ENCODE assay signal across 10 cellular contexts in the genomic region with DNA sequence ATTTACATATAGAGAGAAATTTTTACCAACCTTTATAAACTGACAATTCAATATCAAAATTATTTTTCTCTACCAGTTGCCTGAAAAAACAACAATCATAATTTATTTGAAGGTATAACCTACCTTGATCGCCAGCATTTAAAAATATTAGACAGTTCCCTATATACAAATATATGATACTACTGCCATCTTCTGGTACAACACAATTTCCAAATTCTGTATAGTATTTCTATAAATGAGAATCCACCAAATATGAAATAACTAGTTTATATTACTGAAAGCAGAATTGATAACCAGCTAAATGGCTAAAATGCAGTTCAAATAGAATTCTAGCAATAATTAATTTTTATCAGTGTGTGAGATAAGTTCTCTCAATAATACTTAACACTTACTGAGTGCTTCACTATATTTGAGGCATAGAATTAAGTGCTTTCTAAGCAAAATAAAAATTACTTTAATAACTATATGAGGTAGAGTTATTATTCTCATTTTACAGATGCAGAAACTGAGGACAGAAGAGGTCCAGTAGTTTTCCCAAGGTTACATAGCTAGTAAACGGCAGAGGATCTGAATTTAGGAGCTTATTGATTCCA.
A peak's percentile ranks its signal among the peaks of the same experiment; 100 is the strongest.
DNase-seq lines count a peak whose midpoint lies in the region; ATAC-seq and TF ChIP-seq lines count a peak whose summit lies in the region.
"Had no signal": no experiment of that assay in that cellular context is flagged by ENCODE, and none has a peak within 500 bp of the region (broad histone marks: within the 10 kb centered on the region; RNA-seq: fewer than 3 reads in every experiment).

No MANE protein-coding gene starts in this region.

- no peaks in the 10 kb centered on the region for H3K27me3 Mint-ChIP-seq in activated CD4-positive, alpha-beta T cell treated with anti-CD3 and anti-CD28 coated beads, Interleukin-2, amount 10 ng/mL, durations not matched to agents 24 days and 14 days
- H3K27me3 Mint-ChIP-seq: naive thymus-derived CD4-positive, alpha-beta T cell had no signal

- H3K4me3 Mint-ChIP-seq in activated CD4-positive, alpha-beta T cell treated with anti-CD3 and anti-CD28 coated beads, Interleukin-2, amount 10 ng/mL, durations not matched to agents 24 days and 14 days = no peak overlapping the region
- H3K4me3 Mint-ChIP-seq: naive thymus-derived CD4-positive, alpha-beta T cell had no signal

- H3K79me2 ChIP-seq in HCT116 (ENCODE audit: insufficient read depth, low read length) = no peaks in the 10 kb centered on the region

- no peaks in the 10 kb centered on the region for H3K4me1 ChIP-seq in HCT116 (ENCODE audit: control insufficient read depth in 1 of 2, insufficient read depth in 2 of 2, low read length in 2 of 2)

- intact Hi-C loops in HCT116 (cut with micrococcal nuclease) = loop anchor here (1.0 to 10.0 kb wide), 4 partner anchors 991 to 1299 kb away; no protein-coding TSS in a partner anchor
- intact Hi-C loops in activated CD4-positive, alpha-beta T cell treated with anti-CD3 and anti-CD28 coated beads, Interleukin-2, amount 10 ng/mL, durations not matched to agents 24 days and 14 days (cut with micrococcal nuclease) = loop anchor here (1.0 to 5.0 kb wide), 2 partner anchors 811 to 989 kb away; no protein-coding TSS in a partner anchor

- H2AFZ ChIP-seq in HCT116 (ENCODE audit: low read depth, low read length, poor library complexity, severe bottlenecking) = no peak overlapping the region

- H3K27me3 ChIP-seq in HCT116 (ENCODE audit: insufficient read depth, low read length) = no peaks in the 10 kb centered on the region

- H3K36me3 ChIP-seq in HCT116 (ENCODE audit: control insufficient read depth in 1 of 2, insufficient read depth in 2 of 2, low read length in 2 of 2) = no peaks in the 10 kb centered on the region

- TF ChIP-seq RAD21 in HCT116 (IDR thresholded peaks at IDR 0.05; ENCODE audit: low read depth) = peak; percentile 57

- CTCF ChIA-PET in HCT116 (lab: Charles Lee) (interaction anchor here (0.7 to 3.1 kb wide), 6 partner anchors 8 to 1235 kb away, joined by 3 to 8 read pairs (median 4); no protein-coding TSS in a partner anchor), RWPE1 (lab: Yijun Ruan, JAX) (interaction anchor here (0.5 to 0.7 kb wide), 4 partner anchors 47 to 981 kb away, joined by 3 to 7 read pairs (median 4); no protein-coding TSS in a partner anchor)

- no peak overlapping the region for H3K4me2 ChIP-seq in HCT116 (ENCODE audit: low read length)

- no peak overlapping the region for H3K27ac Mint-ChIP-seq in activated CD4-positive, alpha-beta T cell treated with anti-CD3 and anti-CD28 coated beads, Interleukin-2, amount 10 ng/mL, durations not matched to agents 24 days and 14 days
- H3K27ac Mint-ChIP-seq: naive thymus-derived CD4-positive, alpha-beta T cell had no signal

- H3K4me3 ChIP-seq in AG10803 (ENCODE audit: low read length) (no peak overlapping the region), HCT116 (replicated peaks in 1 of 2; ENCODE audit: low read depth in 1 of 2, low read length in 2 of 2) (no peak overlapping the region)

- no peaks in the 10 kb centered on the region for H4K20me1 ChIP-seq in HCT116 (ENCODE audit: insufficient read depth)

- DNase-seq in AG10803 (ENCODE audit: low read depth) (peak; percentile 12), HCT116 (ENCODE audit: low read depth, low spot score) (no peak), RWPE1 (ENCODE audit: low spot score) (peak; percentile 8), hepatic stellate cell (ENCODE audit: low spot score) (peak; percentile 4), omental fat pad (ENCODE audit: low spot score) (no peak)
- no peak for DNase-seq in activated CD4-positive, alpha-beta T cell treated with anti-CD3 and anti-CD28 coated beads, Interleukin-2, amount 10 ng/mL, durations not matched to agents 24 days and 14 days
- DNase-seq in activated CD4-positive, alpha-beta T cell treated with anti-CD3 and anti-CD28 coated beads for 1 hour = no peak
- DNase-seq: effector CD4-positive, alpha-beta T cell had no signal

- H3K9me3 Mint-ChIP-seq in activated CD4-positive, alpha-beta T cell treated with anti-CD3 and anti-CD28 coated beads, Interleukin-2, amount 10 ng/mL, durations not matched to agents 24 days and 14 days = no peaks in the 10 kb centered on the region
- H3K9me3 Mint-ChIP-seq: naive thymus-derived CD4-positive, alpha-beta T cell had no signal

- ATAC-seq in HCT116 = no peak
- ATAC-seq in HG03521 (IDR thresholded peaks at IDR 0.05; ENCODE audit: unreplicated experiment) = no peak
- ATAC-seq in omental fat pad (ENCODE audit: low FRiP score) = no peak
- ATAC-seq: naive thymus-derived CD4-positive, alpha-beta T cell had no signal

- H3K27ac ChIP-seq in HCT116 (ENCODE audit: low read depth, low read length) = no peak overlapping the region
- no peak overlapping the region for H3K27ac ChIP-seq in RWPE1

- no peaks in the 10 kb centered on the region for H3K9me3 ChIP-seq in HCT116 (ENCODE audit: control insufficient read depth in 1 of 2, insufficient read depth in 1 of 2, low read depth in 1 of 2, low read length in 2 of 2)

- POLR2A ChIA-PET in HCT116 (lab: Charles Lee) (no interaction called here), RWPE1 (lab: Yijun Ruan, JAX; ENCODE audit: low non-redundant PET) (no interaction called here)

- no peaks in the 10 kb centered on the region for H3K4me1 Mint-ChIP-seq in activated CD4-positive, alpha-beta T cell treated with anti-CD3 and anti-CD28 coated beads, Interleukin-2, amount 10 ng/mL, durations not matched to agents 24 days and 14 days

- TF ChIP-seq POLR2A in HCT116 (IDR thresholded peaks at IDR 0.05; ENCODE audit: borderline replicate concordance, extremely low read depth, insufficient read depth, insufficient read length) = no peak

- no peaks in the 10 kb centered on the region for H3K9me2 ChIP-seq in HCT116 (ENCODE audit: insufficient read depth)

- H3K9ac ChIP-seq in HCT116 (ENCODE audit: low read length) = no peak overlapping the region

- peak; percentile 54 for TF ChIP-seq CTCF in AG10803 (conservative IDR thresholded peaks at IDR 0.05; ENCODE audit: low read length)
- TF ChIP-seq CTCF in HCT116 (IDR thresholded peaks at IDR 0.05 in 2 of 3, conservative IDR thresholded peaks at IDR 0.05 in 1 of 3; ENCODE audit: borderline replicate concordance in 1 of 3, insufficient read depth in 1 of 3, low read depth in 2 of 3, low read length in 2 of 3) = peak in 2 of 3 experiments; percentile 36 to 61; a peak in 3 of 6 replicates
- peak; percentile 41 for TF ChIP-seq CTCF in RWPE1 (conservative IDR thresholded peaks at IDR 0.05; ENCODE audit: low read depth)
- no peak for TF ChIP-seq CTCF in omental fat pad (IDR thresholded peaks at IDR 0.05)

- BruUV-seq in HCT116 (replicated peaks; lab: Mats Ljungman, UMichigan) = no TSS peak

- H3K36me3 Mint-ChIP-seq in activated CD4-positive, alpha-beta T cell treated with anti-CD3 and anti-CD28 coated beads, Interleukin-2, amount 10 ng/mL, durations not matched to agents 24 days and 14 days (ENCODE audit: low read depth) = no peaks in the 10 kb centered on the region

- RAD21 ChIA-PET in HCT116 (lab: Charles Lee; ENCODE audit: low non-redundant PET in 1 of 2, low total read pairs in 2 of 2, uncharacterized antibody in 2 of 2, unreplicated experiment in 2 of 2) = no interaction called here

TF ChIP-seq in HCT116, 20 proteins besides CTCF, POLR2A, EP300 and RAD21:
- no peak for TF ChIP-seq SRF (IDR thresholded peaks at IDR 0.05; ENCODE audit: low read depth)

Comparison
In these comparisons a context has a peak if more than half of its experiments do, and no peak if none do; other contexts are left out.
1. DNase-seq: peak in AG10803 (single experiment), RWPE1 (single experiment) and hepatic stellate cell (single experiment); none in HCT116 (single experiment), activated CD4-positive, alpha-beta T cell treated with anti-CD3 and anti-CD28 coated beads, Interleukin-2, amount 10 ng/mL, durations not matched to agents 24 days and 14 days (single experiment), activated CD4-positive, alpha-beta T cell treated with anti-CD3 and anti-CD28 coated beads for 1 hour (single experiment) and omental fat pad (single experiment).
2. CTCF ChIP-seq: peak in AG10803 (single experiment), HCT116 (2 of 3) and RWPE1 (single experiment); none in omental fat pad (0 of 3).